ENCODE assay signal across 8 cellular contexts in the genomic region with DNA sequence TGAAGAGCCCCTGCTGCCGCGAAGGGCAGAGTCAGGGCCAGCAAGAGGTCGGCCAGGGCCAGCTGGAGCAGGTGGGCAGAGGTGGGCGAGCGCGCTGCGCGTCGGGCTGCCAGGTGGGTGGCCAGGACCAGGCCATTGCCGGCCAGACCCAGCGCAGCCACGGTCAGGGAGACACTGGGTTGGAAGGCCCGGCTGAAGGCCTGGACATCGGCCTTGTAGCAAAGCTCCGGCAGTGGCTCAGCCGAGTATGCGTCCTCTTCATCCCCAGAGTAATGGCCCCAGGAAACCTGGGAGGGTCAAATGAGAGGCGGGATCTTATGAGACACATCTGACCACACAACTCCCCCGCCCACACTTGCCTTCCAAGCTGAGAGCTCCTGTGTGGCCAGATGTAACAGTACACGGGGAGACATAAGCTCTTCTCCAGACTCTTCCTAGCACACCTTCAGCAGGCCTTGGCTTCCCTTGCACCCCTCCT. TPM values are rescaled to one million over a fixed set of nuclear protein-coding genes. Genes with fewer than 3 reads are reported as not detected.
DNase-seq lines count a peak whose midpoint lies in the region; ATAC-seq, FAIRE-seq and TF ChIP-seq lines count a peak whose summit lies in the region.

No MANE protein-coding gene starts in this region.

- H3K27me3 ChIP-seq in cardiac muscle cell (no peaks in the 10 kb centered on the region), HepG2 (ENCODE audit: control insufficient read depth in 1 of 2, insufficient read depth in 2 of 2, low read length in 2 of 2) (no peaks in the 10 kb centered on the region)

- no peak for TF ChIP-seq RAD21 in HepG2 (CRISPR knock-in tag; IDR thresholded peaks at IDR 0.05)

- no peak for TF ChIP-seq CTCF in cardiac muscle cell (IDR thresholded peaks at IDR 0.05; ENCODE audit: low read depth, low read length)
- no peak for TF ChIP-seq CTCF in HepG2 (CRISPR knock-in tag; IDR thresholded peaks at IDR 0.05)

- no peak for TF ChIP-seq POLR2A in HepG2 (IDR thresholded peaks at IDR 0.05; ENCODE audit: insufficient read depth in 1 of 2, low read depth in 2 of 2, low read length in 2 of 2)

- CTCF ChIA-PET in HepG2 (lab: Yijun Ruan, JAX; ENCODE audit: low intra/inter-chr PET ratio, low total read pairs) = interaction anchor here (0.7 to 1.8 kb wide), 3 partner anchors 62 to 103 kb away, joined by 3 to 9 read pairs (median 6); partner anchors contain the start of gene PSMC3IP

- H2AFZ ChIP-seq in HepG2 (ENCODE audit: low read length) = no peak overlapping the region

- H3K27ac ChIP-seq in cardiac muscle cell (peak overlapping the region; percentile 96), HepG2 (ENCODE audit: extremely low read length, insufficient read depth, low read length) (no peak overlapping the region), urinary bladder (ENCODE audit: low read depth) (peak overlapping the region; percentile 95)

- 73% methylated on average over 17 of the region's 20 CpGs for WGBS in HepG2 (ENCODE audit: low lambda C conversion rate)
- 55% methylated on average over 20 of the region's 20 CpGs for WGBS in urinary bladder

- POLR2A ChIA-PET in HepG2 (lab: Yijun Ruan, JAX) = interaction anchor here (0.6 to 1.6 kb wide), 8 partner anchors 9 to 318 kb away, joined by 3 to 8 read pairs (median 4); partner anchors contain the start of genes EZH1, PSMC3IP, RETREG3 and RPL27

- H3K9me3 ChIP-seq in cardiac muscle cell (ENCODE audit: low read depth) (no peaks in the 10 kb centered on the region), HepG2 (ENCODE audit: low read length) (no peaks in the 10 kb centered on the region)

- BruUV-seq in HepG2 (replicated peaks; lab: Mats Ljungman, UMichigan) = no TSS peak

- no peaks in the 10 kb centered on the region for H3K9me3 Mint-ChIP-seq in activated naive CD8-positive, alpha-beta T cell treated with anti-CD3 and anti-CD28 coated beads for 36 hours

- no peaks in the 10 kb centered on the region for H3K36me3 ChIP-seq in cardiac muscle cell
- no peaks in the 10 kb centered on the region for H3K36me3 ChIP-seq in HepG2 (replicated peaks in 1 of 2; ENCODE audit: control insufficient read depth in 1 of 2, insufficient read depth in 2 of 2, low read length in 2 of 2)
- no peaks in the 10 kb centered on the region for H3K36me3 ChIP-seq in urinary bladder (ENCODE audit: insufficient read depth)

- H3K4me3 ChIP-seq in cardiac muscle cell (peak overlapping the region; percentile 0), HepG2 (replicated peaks in 1 of 3; ENCODE audit: insufficient read depth in 1 of 3, low read depth in 2 of 3, low read length in 3 of 3) (no peak overlapping the region), urinary bladder (ENCODE audit: low read depth, low read length) (peak overlapping the region; percentile 6)

- ATAC-seq in left cardiac atrium (no peak), HepG2 (no peak)
- no peak for ATAC-seq in activated CD4-positive, CD25-positive, alpha-beta regulatory T cell treated with anti-CD3 and anti-CD28 coated beads, Interleukin-2, amount 50 U/mL, for 24 hours

- no peaks in the 10 kb centered on the region for H3K36me3 Mint-ChIP-seq in activated naive CD8-positive, alpha-beta T cell treated with anti-CD3 and anti-CD28 coated beads for 36 hours

- peaks cover 14% of the 10 kb centered on the region for H3K79me2 ChIP-seq in HepG2 (ENCODE audit: insufficient read depth, low read length)

- peaks cover 50% of the 10 kb centered on the region for H3K4me1 Mint-ChIP-seq in activated naive CD8-positive, alpha-beta T cell treated with anti-CD3 and anti-CD28 coated beads for 36 hours

- peak overlapping the region; percentile 10; the same call in 1 of the 2 replicates for H3K4me2 ChIP-seq in HepG2 (ENCODE audit: low read depth, low read length)

- H4K20me1 ChIP-seq in HepG2 (ENCODE audit: insufficient read depth, low read length) = no peaks in the 10 kb centered on the region

- no peak overlapping the region for H3K4me3 Mint-ChIP-seq in activated naive CD8-positive, alpha-beta T cell treated with anti-CD3 and anti-CD28 coated beads for 36 hours

- peak overlapping the region; percentile 31 for H3K27ac Mint-ChIP-seq in activated naive CD8-positive, alpha-beta T cell treated with anti-CD3 and anti-CD28 coated beads for 36 hours

- peaks cover 23% of the 10 kb centered on the region for H3K4me1 ChIP-seq in cardiac muscle cell (ENCODE audit: low read depth)
- H3K4me1 ChIP-seq in HepG2 (ENCODE audit: insufficient read depth, low read length) = peaks cover 47% of the 10 kb centered on the region
- no peaks in the 10 kb centered on the region for H3K4me1 ChIP-seq in urinary bladder (ENCODE audit: insufficient read depth)

- DNase-seq in cardiac muscle cell (ENCODE audit: low read depth in 1 of 2, low spot score in 1 of 2) = no peak
- no peak for DNase-seq in left cardiac atrium
- no peak for DNase-seq in activated naive CD8-positive, alpha-beta T cell treated with anti-CD3 and anti-CD28 coated beads for 36 hours
- DNase-seq in HepG2 (ENCODE audit: low spot score) = no peak
- no peak for DNase-seq in mucosa of gallbladder (ENCODE audit: low spot score)
- no peak for DNase-seq in germinal center (ENCODE audit: low spot score)

- in situ Hi-C loops in HepG2 (cut with HindIII; ENCODE audit: extremely low pct_ligation_motif_present, low pct_unique_long_range_greater_than_20kb) = no loop called here

- FAIRE-seq in HepG2 (lab: Jason Lieb, UNC) = no peak

- TF ChIP-seq EP300 in HepG2 (IDR thresholded peaks at IDR 0.05; ENCODE audit: low read depth in 2 of 2, low read length in 2 of 2) (no peak), HepG2 (CRISPR knock-in tag; IDR thresholded peaks at IDR 0.05; ENCODE audit: borderline replicate concordance) (no peak)

- intact Hi-C loops in left cardiac atrium (cut with DNase I) (loop anchor here in 1 of 2 donors (5.0 to 10.0 kb wide), 2 partner anchors 73 to 96 kb away; partner anchors contain the start of genes RETREG3 and TUBG1), HepG2 (cut with micrococcal nuclease; ENCODE audit: unreplicated experiment) (loop anchor here (2.0 kb wide), 1 partner anchor 102 kb away; no protein-coding TSS in a partner anchor)

- H3K9ac ChIP-seq in HepG2 (ENCODE audit: insufficient read depth, low read depth, low read length) = peak overlapping the region; percentile 24; the same call in 1 of the 2 replicates

- H3K27me3 Mint-ChIP-seq in activated naive CD8-positive, alpha-beta T cell treated with anti-CD3 and anti-CD28 coated beads for 36 hours = peaks cover 58% of the 10 kb centered on the region

RNA-seq across cellular contexts. Expression of gene CCR10, which starts 1.3 kb away (rescaled TPM):
- total RNA-seq in cardiac muscle cell (5.8 and 13.5 TPM in 2 replicates), left cardiac atrium (1 to 10 TPM; 1.7 to 3.3 TPM), HepG2 (2016; rRNA removed; fragmentation: Illumina TruSeq; extraction: Trizol) (0.20 and 0.29 TPM in 2 replicates), urinary bladder (1.6 TPM), mucosa of gallbladder (0.49 TPM)
- polyA plus RNA-seq in cardiac muscle cell (16.3 and 21.1 TPM in 2 replicates), HepG2 (2011; rRNA removed) (0.54 and 0.63 TPM in 2 replicates), urinary bladder (3.6 TPM)
- total RNA-seq in activated naive CD8-positive, alpha-beta T cell treated with anti-CD3 and anti-CD28 coated beads for 36 hours = under 1 TPM; 0.12 to 0.25 TPM
- 0.10 and 0.26 TPM in 2 replicates for total RNA-seq in HepG2 (2016; cell fraction: cytosol; rRNA removed; fragmentation: Illumina TruSeq; extraction: Trizol; ENCODE audit: low read depth)
- total RNA-seq in HepG2 (2016; cell fraction: insoluble cytoplasmic fraction; rRNA removed; fragmentation: Illumina TruSeq; extraction: Trizol) = 0.15 and 0.48 TPM in 2 replicates
- 0.24 and 0.37 TPM in 2 replicates for total RNA-seq in HepG2 (2016; cell fraction: membrane; rRNA removed; fragmentation: Illumina TruSeq; extraction: Trizol)
- total RNA-seq in HepG2 (2016; cell fraction: nucleus; rRNA removed; fragmentation: Illumina TruSeq; extraction: Trizol) = 0.38 and 0.47 TPM in 2 replicates
- polyA plus RNA-seq in HepG2 (2011; cell fraction: cytosol; rRNA removed) = 0.69 and 0.85 TPM in 2 replicates
- polyA plus RNA-seq in HepG2 (2011; cell fraction: nucleus; rRNA removed) = 6.7 and 9.2 TPM in 2 replicates
- polyA plus RNA-seq in HepG2 (2012) = 1.1 TPM in 2 replicates
- 0.08 and 0.14 TPM in 2 replicates for polyA plus RNA-seq in HepG2 (2016; cell fraction: cytosol; fragmentation: Illumina TruSeq; extraction: Trizol; ENCODE audit: low read depth)
- 0.19 TPM in 1 of 2 replicates, not detected in the other for polyA plus RNA-seq in HepG2 (2016; cell fraction: insoluble cytoplasmic fraction; fragmentation: Illumina TruSeq; extraction: Trizol; ENCODE audit: low read depth)
- polyA plus RNA-seq in HepG2 (2016; cell fraction: membrane; fragmentation: Illumina TruSeq; extraction: Trizol; ENCODE audit: low read depth) = 0.13 TPM in 1 of 2 replicates, not detected in the other
- 1.4 and 2.1 TPM in 2 replicates for polyA plus RNA-seq in HepG2 (2016; cell fraction: nucleus; fragmentation: Illumina TruSeq; extraction: Trizol; ENCODE audit: insufficient read depth, low read depth)
- polyA minus RNA-seq in HepG2 (2011; rRNA and poly(A)+ RNA removed; ENCODE audit: low replicate concordance) = 0.19 and 0.62 TPM in 2 replicates
- polyA minus RNA-seq in HepG2 (2011; cell fraction: cytosol; rRNA and poly(A)+ RNA removed) = 0.40 and 0.62 TPM in 2 replicates
- 0.77 and 0.87 TPM in 2 replicates for polyA minus RNA-seq in HepG2 (2011; cell fraction: nucleus; rRNA and poly(A)+ RNA removed)

RNA-seq across cellular contexts. Expression of gene CNTNAP1, which starts 2.0 kb away (rescaled TPM):
- total RNA-seq in cardiac muscle cell (15.4 and 17.9 TPM in 2 replicates), left cardiac atrium (1 to 10 TPM; 4.7 to 7.2 TPM), HepG2 (2016; rRNA removed; fragmentation: Illumina TruSeq; extraction: Trizol) (1.2 and 4.5 TPM in 2 replicates), urinary bladder (14.6 TPM), mucosa of gallbladder (8.1 TPM)
- polyA plus RNA-seq in cardiac muscle cell (3.5 and 3.9 TPM in 2 replicates), HepG2 (2011; rRNA removed) (7.7 and 10.7 TPM in 2 replicates), urinary bladder (20.1 TPM)
- under 1 TPM; 0.68 to 0.70 TPM for total RNA-seq in activated naive CD8-positive, alpha-beta T cell treated with anti-CD3 and anti-CD28 coated beads for 36 hours
- 1.7 TPM in 2 replicates for total RNA-seq in HepG2 (2016; cell fraction: cytosol; rRNA removed; fragmentation: Illumina TruSeq; extraction: Trizol; ENCODE audit: low read depth)
- total RNA-seq in HepG2 (2016; cell fraction: insoluble cytoplasmic fraction; rRNA removed; fragmentation: Illumina TruSeq; extraction: Trizol) = 1.4 and 4.9 TPM in 2 replicates
- 1.1 and 1.5 TPM in 2 replicates for total RNA-seq in HepG2 (2016; cell fraction: membrane; rRNA removed; fragmentation: Illumina TruSeq; extraction: Trizol)
- total RNA-seq in HepG2 (2016; cell fraction: nucleus; rRNA removed; fragmentation: Illumina TruSeq; extraction: Trizol) = 4.9 and 6.9 TPM in 2 replicates
- 4.1 and 4.4 TPM in 2 replicates for polyA plus RNA-seq in HepG2 (2011; cell fraction: cytosol; rRNA removed)
- polyA plus RNA-seq in HepG2 (2011; cell fraction: nucleus; rRNA removed) = 62.6 and 69.7 TPM in 2 replicates
- 9.2 and 13.1 TPM in 2 replicates for polyA plus RNA-seq in HepG2 (2012)
- polyA plus RNA-seq in HepG2 (2016; cell fraction: cytosol; fragmentation: Illumina TruSeq; extraction: Trizol; ENCODE audit: low read depth) = 0.15 and 0.23 TPM in 2 replicates
- 1.1 and 1.6 TPM in 2 replicates for polyA plus RNA-seq in HepG2 (2016; cell fraction: insoluble cytoplasmic fraction; fragmentation: Illumina TruSeq; extraction: Trizol; ENCODE audit: low read depth)
- 0.47 and 0.51 TPM in 2 replicates for polyA plus RNA-seq in HepG2 (2016; cell fraction: membrane; fragmentation: Illumina TruSeq; extraction: Trizol; ENCODE audit: low read depth)
- 19.8 and 23.5 TPM in 2 replicates for polyA plus RNA-seq in HepG2 (2016; cell fraction: nucleus; fragmentation: Illumina TruSeq; extraction: Trizol; ENCODE audit: insufficient read depth, low read depth)
- polyA minus RNA-seq in HepG2 (2011; rRNA and poly(A)+ RNA removed; ENCODE audit: low replicate concordance) = 2.2 and 13.9 TPM in 2 replicates
- 8.8 TPM in 2 replicates for polyA minus RNA-seq in HepG2 (2011; cell fraction: cytosol; rRNA and poly(A)+ RNA removed)
- polyA minus RNA-seq in HepG2 (2011; cell fraction: nucleus; rRNA and poly(A)+ RNA removed) = 12.2 and 13.8 TPM in 2 replicates

RNA-seq across cellular contexts. Expression of gene PLEKHH3, which starts 3.6 kb away (rescaled TPM):
- 50.3 and 79.1 TPM in 2 replicates for total RNA-seq in cardiac muscle cell
- polyA plus RNA-seq in cardiac muscle cell = 54.7 and 95.6 TPM in 2 replicates
- total RNA-seq in left cardiac atrium = 10 to 100 TPM; 18.1 to 19.9 TPM
- total RNA-seq in activated naive CD8-positive, alpha-beta T cell treated with anti-CD3 and anti-CD28 coated beads for 36 hours = under 1 TPM; 0.85 to 0.90 TPM
- total RNA-seq in HepG2 (2016; rRNA removed; fragmentation: Illumina TruSeq; extraction: Trizol) = 9.3 and 19.9 TPM in 2 replicates
- total RNA-seq in HepG2 (2016; cell fraction: cytosol; rRNA removed; fragmentation: Illumina TruSeq; extraction: Trizol; ENCODE audit: low read depth) = 2.9 and 5.1 TPM in 2 replicates
- 10.2 and 18.9 TPM in 2 replicates for total RNA-seq in HepG2 (2016; cell fraction: insoluble cytoplasmic fraction; rRNA removed; fragmentation: Illumina TruSeq; extraction: Trizol)
- 8.9 and 10.3 TPM in 2 replicates for total RNA-seq in HepG2 (2016; cell fraction: membrane; rRNA removed; fragmentation: Illumina TruSeq; extraction: Trizol)
- total RNA-seq in HepG2 (2016; cell fraction: nucleus; rRNA removed; fragmentation: Illumina TruSeq; extraction: Trizol) = 10.2 and 14.4 TPM in 2 replicates
- 6.0 and 7.5 TPM in 2 replicates for polyA plus RNA-seq in HepG2 (2011; rRNA removed)
- polyA plus RNA-seq in HepG2 (2011; cell fraction: cytosol; rRNA removed) = 3.4 and 6.4 TPM in 2 replicates
- 38.3 and 39.7 TPM in 2 replicates for polyA plus RNA-seq in HepG2 (2011; cell fraction: nucleus; rRNA removed)
- polyA plus RNA-seq in HepG2 (2012) = 7.4 and 10.5 TPM in 2 replicates
- 2.3 and 2.4 TPM in 2 replicates for polyA plus RNA-seq in HepG2 (2016; cell fraction: cytosol; fragmentation: Illumina TruSeq; extraction: Trizol; ENCODE audit: low read depth)
- polyA plus RNA-seq in HepG2 (2016; cell fraction: insoluble cytoplasmic fraction; fragmentation: Illumina TruSeq; extraction: Trizol; ENCODE audit: low read depth) = 8.9 and 12.6 TPM in 2 replicates
- 5.4 and 5.8 TPM in 2 replicates for polyA plus RNA-seq in HepG2 (2016; cell fraction: membrane; fragmentation: Illumina TruSeq; extraction: Trizol; ENCODE audit: low read depth)
- polyA plus RNA-seq in HepG2 (2016; cell fraction: nucleus; fragmentation: Illumina TruSeq; extraction: Trizol; ENCODE audit: insufficient read depth, low read depth) = 31.7 and 34.0 TPM in 2 replicates
- polyA minus RNA-seq in HepG2 (2011; rRNA and poly(A)+ RNA removed; ENCODE audit: low replicate concordance) = 7.4 and 8.5 TPM in 2 replicates
- polyA minus RNA-seq in HepG2 (2011; cell fraction: cytosol; rRNA and poly(A)+ RNA removed) = 5.2 and 7.6 TPM in 2 replicates
- polyA minus RNA-seq in HepG2 (2011; cell fraction: nucleus; rRNA and poly(A)+ RNA removed) = 6.4 and 7.6 TPM in 2 replicates
- total RNA-seq in urinary bladder = 15.7 TPM
- polyA plus RNA-seq in urinary bladder = 46.0 TPM
- total RNA-seq in mucosa of gallbladder = 36.1 TPM

RNA-seq across cellular contexts. Expression of gene TUBG2, which starts 21.3 kb away (rescaled TPM):
- total RNA-seq in cardiac muscle cell = 47.1 and 62.7 TPM in 2 replicates
- 67.4 and 83.1 TPM in 2 replicates for polyA plus RNA-seq in cardiac muscle cell
- 10 to 100 TPM; 14.4 to 15.8 TPM for total RNA-seq in left cardiac atrium
- total RNA-seq in activated naive CD8-positive, alpha-beta T cell treated with anti-CD3 and anti-CD28 coated beads for 36 hours = 1 to 10 TPM; 7.1 to 7.8 TPM
- total RNA-seq in HepG2 (2016; rRNA removed; fragmentation: Illumina TruSeq; extraction: Trizol) = 6.6 and 16.0 TPM in 2 replicates
- 6.2 and 7.8 TPM in 2 replicates for total RNA-seq in HepG2 (2016; cell fraction: cytosol; rRNA removed; fragmentation: Illumina TruSeq; extraction: Trizol; ENCODE audit: low read depth)
- 5.9 and 16.8 TPM in 2 replicates for total RNA-seq in HepG2 (2016; cell fraction: insoluble cytoplasmic fraction; rRNA removed; fragmentation: Illumina TruSeq; extraction: Trizol)
- total RNA-seq in HepG2 (2016; cell fraction: membrane; rRNA removed; fragmentation: Illumina TruSeq; extraction: Trizol) = 10.7 and 11.2 TPM in 2 replicates
- 22.8 and 25.9 TPM in 2 replicates for total RNA-seq in HepG2 (2016; cell fraction: nucleus; rRNA removed; fragmentation: Illumina TruSeq; extraction: Trizol)
- polyA plus RNA-seq in HepG2 (2011; rRNA removed) = 42.3 and 48.3 TPM in 2 replicates
- 26.1 and 26.6 TPM in 2 replicates for polyA plus RNA-seq in HepG2 (2011; cell fraction: cytosol; rRNA removed)
- polyA plus RNA-seq in HepG2 (2011; cell fraction: nucleus; rRNA removed) = 251 and 257 TPM in 2 replicates
- polyA plus RNA-seq in HepG2 (2012) = 33.9 and 38.4 TPM in 2 replicates
- polyA plus RNA-seq in HepG2 (2016; cell fraction: cytosol; fragmentation: Illumina TruSeq; extraction: Trizol; ENCODE audit: low read depth) = 10.7 and 13.2 TPM in 2 replicates
- polyA plus RNA-seq in HepG2 (2016; cell fraction: insoluble cytoplasmic fraction; fragmentation: Illumina TruSeq; extraction: Trizol; ENCODE audit: low read depth) = 13.2 and 18.2 TPM in 2 replicates
- polyA plus RNA-seq in HepG2 (2016; cell fraction: membrane; fragmentation: Illumina TruSeq; extraction: Trizol; ENCODE audit: low read depth) = 19.9 and 20.4 TPM in 2 replicates
- 85.4 and 93.9 TPM in 2 replicates for polyA plus RNA-seq in HepG2 (2016; cell fraction: nucleus; fragmentation: Illumina TruSeq; extraction: Trizol; ENCODE audit: insufficient read depth, low read depth)
- 4.8 and 24.0 TPM in 2 replicates for polyA minus RNA-seq in HepG2 (2011; rRNA and poly(A)+ RNA removed; ENCODE audit: low replicate concordance)
- polyA minus RNA-seq in HepG2 (2011; cell fraction: cytosol; rRNA and poly(A)+ RNA removed) = 8.4 and 8.6 TPM in 2 replicates
- 41.6 and 47.0 TPM in 2 replicates for polyA minus RNA-seq in HepG2 (2011; cell fraction: nucleus; rRNA and poly(A)+ RNA removed)
- total RNA-seq in urinary bladder = 17.3 TPM
- 38.4 TPM for polyA plus RNA-seq in urinary bladder
- total RNA-seq in mucosa of gallbladder = 30.8 TPM

Comparison
In these comparisons a context has a peak if more than half of its experiments do, and no peak if none do; other contexts are left out.
1. H3K4me3 ChIP-seq: peak in cardiac muscle cell (single experiment) and urinary bladder (single experiment); none in HepG2 (0 of 3).